21 cellular contexts compared by ENCODE assay signal in the genomic region with DNA sequence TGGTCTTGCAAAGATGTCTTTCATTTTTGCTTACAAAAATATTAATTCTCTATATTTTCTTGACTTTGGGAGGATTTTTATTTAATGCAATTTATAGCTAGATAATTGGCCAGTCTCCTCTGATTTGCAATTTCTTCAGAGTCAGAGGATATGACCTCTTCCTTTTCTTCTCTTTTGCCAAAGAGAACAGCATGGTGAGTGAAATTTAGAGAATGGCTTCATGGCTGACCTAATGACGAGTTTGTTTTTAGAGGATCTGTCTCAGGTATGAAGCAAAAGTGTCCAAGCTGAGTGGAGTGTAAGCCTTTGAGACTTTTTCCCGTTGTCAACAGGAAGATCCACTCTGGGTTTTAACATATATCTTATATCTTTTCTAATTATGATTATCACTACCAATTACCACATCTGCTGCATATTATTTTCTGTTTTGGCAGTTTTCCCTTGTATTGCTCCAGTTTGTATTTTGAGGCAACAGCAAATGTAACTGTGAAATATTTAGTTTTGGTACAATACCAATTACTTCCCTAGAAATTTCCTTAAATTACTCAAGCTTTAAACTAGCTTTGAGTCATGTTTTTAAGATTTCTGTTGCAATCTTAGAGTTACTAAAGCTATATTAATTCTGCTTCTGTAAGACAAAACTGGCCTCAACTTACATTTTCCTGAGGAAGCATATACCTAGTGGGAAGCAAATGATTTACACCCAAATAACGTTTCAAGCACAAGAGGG.
DNase-seq lines count a peak whose midpoint lies in the region; ATAC-seq and TF ChIP-seq lines count a peak whose summit lies in the region.
"Had no signal": no experiment of that assay in that cellular context is flagged by ENCODE, and none has a peak within 500 bp of the region (broad histone marks: within the 10 kb centered on the region; RNA-seq: fewer than 3 reads in every experiment).

No MANE protein-coding gene starts in this region.

- no peak overlapping the region for H3K4me2 ChIP-seq in mesenchymal stem cell (ENCODE audit: low read length, poor library complexity, severe bottlenecking)

- no peaks in the 10 kb centered on the region for H3K79me1 ChIP-seq in mesenchymal stem cell (replicated peaks; ENCODE audit: low read length, poor library complexity, severe bottlenecking)

- intact Hi-C loops in gastrocnemius medialis (cut with DNase I; ENCODE audit: low total_unique reads) = no loop called here

- H2AK5ac ChIP-seq in mesenchymal stem cell (ENCODE audit: low read length, severe bottlenecking) = no peak overlapping the region

- DNase-seq in AG20443 (ENCODE audit: low spot score) = peak; percentile 12
- peak; percentile 32 for DNase-seq in GM04504 (ENCODE audit: low read depth)
- DNase-seq in SK-N-MC (ENCODE audit: low read depth, low spot score) = peak; percentile 5
- DNase-seq in mesenchymal stem cell = no peak
- no peak for DNase-seq in gastrocnemius medialis
- DNase-seq in activated CD4-positive, CD25-positive, alpha-beta regulatory T cell treated with anti-CD3 and anti-CD28 coated beads, Interleukin-2, amount 50 U/mL, for 72 hours = no peak
- DNase-seq: activated CD4-positive, alpha-beta T cell treated with anti-CD3 and anti-CD28 coated beads for 4 hours; activated T-cell treated with anti-CD3 and anti-CD28 coated beads, Interleukin-2, amount 50 U/mL, for 4 hours; adrenal gland; effector CD8-positive, alpha-beta T cell; islet precursor cell; lower lobe of right lung; NCI-H1048; nephron progenitor cell; right lobe of liver; stimulated activated CD4-positive, alpha-beta T cell treated with anti-CD3 and anti-CD28 coated beads, Interleukin-15, amount 100 ng/mL, for 24 hours; stimulated activated naive CD8-positive, alpha-beta T cell treated with anti-CD3 and anti-CD28 coated beads, Interleukin-15, Interleukin-2, amounts not matched to agents 100 U/mL and 50 U/mL, for 24 hours; T-helper 2 cell; trophoblast cell had no signal

- no peak overlapping the region for H2BK5ac ChIP-seq in mesenchymal stem cell (ENCODE audit: low read depth, low read length, poor library complexity, severe bottlenecking)

- H3K36me3 ChIP-seq in SK-N-MC (ENCODE audit: insufficient read depth, low read length) (no peaks in the 10 kb centered on the region), mesenchymal stem cell (ENCODE audit: control insufficient read depth in 1 of 2, insufficient read depth in 2 of 2, low read depth in 1 of 2, low read length in 2 of 2) (no peaks in the 10 kb centered on the region), gastrocnemius medialis (no peaks in the 10 kb centered on the region)
- H3K36me3 ChIP-seq: adrenal gland, lower lobe of right lung, right lobe of liver had no signal

- H3K23ac ChIP-seq in mesenchymal stem cell (ENCODE audit: low read length in 2 of 2) = no peak overlapping the region

- TF ChIP-seq CTCF in gastrocnemius medialis (IDR thresholded peaks at IDR 0.05 in 4 of 5, conservative IDR thresholded peaks at IDR 0.05 in 1 of 5) = no peak

- no peak overlapping the region for H4K8ac ChIP-seq in mesenchymal stem cell (ENCODE audit: low read length)

- TF ChIP-seq POLR2A in gastrocnemius medialis (IDR thresholded peaks at IDR 0.05) = no peak

- H2BK15ac ChIP-seq in mesenchymal stem cell (ENCODE audit: low read depth, poor library complexity, severe bottlenecking) = no peak overlapping the region

- WGBS in mesenchymal stem cell = 60% methylated on average over 1 of the region's 3 CpGs

- H2AFZ ChIP-seq in mesenchymal stem cell (ENCODE audit: low read depth, low read length) = no peak overlapping the region

- H2BK120ac ChIP-seq in mesenchymal stem cell (ENCODE audit: low read depth, low read length) = no peak overlapping the region

- H3K9me3 ChIP-seq in SK-N-MC (ENCODE audit: low read depth, low read length) (no peaks in the 10 kb centered on the region), mesenchymal stem cell (ENCODE audit: control insufficient read depth, low read length) (no peaks in the 10 kb centered on the region), gastrocnemius medialis (no peaks in the 10 kb centered on the region)
- H3K9me3 ChIP-seq: adrenal gland, lower lobe of right lung, right lobe of liver had no signal

- H3K18ac ChIP-seq in mesenchymal stem cell (ENCODE audit: low read depth in 1 of 2, low read length in 2 of 2) = no peak overlapping the region

- no peak overlapping the region for H2BK12ac ChIP-seq in mesenchymal stem cell (ENCODE audit: low read length in 2 of 2)

- H3K27me3 ChIP-seq in mesenchymal stem cell (ENCODE audit: control insufficient read depth in 1 of 2, insufficient read depth in 1 of 2, low read length in 2 of 2) = no peaks in the 10 kb centered on the region
- no peaks in the 10 kb centered on the region for H3K27me3 ChIP-seq in gastrocnemius medialis
- H3K27me3 ChIP-seq: adrenal gland, right lobe of liver had no signal

- no peak overlapping the region for H3K4ac ChIP-seq in mesenchymal stem cell (ENCODE audit: low read depth in 1 of 2, low read length in 2 of 2)

- H3K9ac ChIP-seq in SK-N-MC (ENCODE audit: insufficient read length) (no peak overlapping the region), mesenchymal stem cell (ENCODE audit: low read length) (peak overlapping the region; percentile 60)

- ATAC-seq in GM21360 (IDR thresholded peaks at IDR 0.05; ENCODE audit: unreplicated experiment) = no peak
- ATAC-seq in gastrocnemius medialis = no peak
- ATAC-seq: activated T-cell treated with anti-CD3 and anti-CD28 coated beads, Interleukin-2, amount 50 U/mL, for 4 hours; HepG2; lower lobe of right lung; right lobe of liver; stimulated activated naive CD8-positive, alpha-beta T cell treated with anti-CD3 and anti-CD28 coated beads, Interleukin-15, Interleukin-2, amounts not matched to agents 100 U/mL and 50 U/mL, for 24 hours had no signal

- in situ Hi-C loops in gastrocnemius medialis (cut with MboI; ENCODE audit: low sequenced_read_pairs in 4 of 4) = no loop called here

- H3K27ac ChIP-seq in SK-N-MC = peak overlapping the region; percentile 88
- no peak overlapping the region for H3K27ac ChIP-seq in mesenchymal stem cell (ENCODE audit: low read length, poor library complexity, severe bottlenecking)
- no peak overlapping the region for H3K27ac ChIP-seq in gastrocnemius medialis
- H3K27ac ChIP-seq: adrenal gland, lower lobe of right lung, right lobe of liver had no signal

- no peak overlapping the region for H4K91ac ChIP-seq in mesenchymal stem cell (ENCODE audit: low read length)

- peak overlapping the region; percentile 63 for H3K4me3 ChIP-seq in SK-N-MC
- H3K4me3 ChIP-seq in mesenchymal stem cell (ENCODE audit: insufficient read depth in 1 of 2, low read depth in 1 of 2, low read length in 2 of 2) = peak overlapping the region in 1 of 2 experiments; percentile 58
- H3K4me3 ChIP-seq in gastrocnemius medialis = no peak overlapping the region
- H3K4me3 ChIP-seq: adrenal gland, lower lobe of right lung, right lobe of liver had no signal

- no peak overlapping the region for H3K14ac ChIP-seq in mesenchymal stem cell (ENCODE audit: low read length in 2 of 2)

- H3K4me1 ChIP-seq in mesenchymal stem cell (ENCODE audit: control insufficient read depth, insufficient read depth, low read depth, low read length) = no peaks in the 10 kb centered on the region
- no peaks in the 10 kb centered on the region for H3K4me1 ChIP-seq in gastrocnemius medialis
- H3K4me1 ChIP-seq: adrenal gland, right lobe of liver had no signal

Comparison
In these comparisons a context has a peak if more than half of its experiments do, and no peak if none do; other contexts are left out.
1. DNase-seq: peak in AG20443 (single experiment), GM04504 (single experiment) and SK-N-MC (single experiment); none in mesenchymal stem cell (single experiment), gastrocnemius medialis (0 of 2) and activated CD4-positive, CD25-positive, alpha-beta regulatory T cell treated with anti-CD3 and anti-CD28 coated beads, Interleukin-2, amount 50 U/mL, for 72 hours (single experiment).